Comparison of ENCODE assay signal across 8 cellular contexts in the genomic region with DNA sequence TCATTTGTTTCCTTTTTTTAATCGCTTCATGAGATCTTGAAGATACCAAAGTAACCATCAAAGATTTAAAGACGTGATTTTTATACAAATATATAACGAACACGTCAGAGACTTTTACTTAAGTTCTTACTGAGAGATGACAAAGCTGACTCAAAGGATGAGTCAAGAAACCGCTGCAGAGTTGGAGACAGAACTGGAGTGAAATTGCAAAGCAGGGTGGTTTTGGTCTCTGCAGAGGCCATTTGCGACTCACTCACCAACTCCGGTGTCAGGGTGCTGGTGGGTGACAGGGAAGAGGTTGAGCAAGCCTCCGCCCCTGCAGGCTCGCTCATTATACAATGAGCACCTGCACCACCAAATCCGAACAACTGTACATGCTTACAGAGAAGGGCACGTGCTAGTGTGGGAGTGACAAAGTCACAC.
A peak's percentile ranks its signal among the peaks of the same experiment; 100 is the strongest.
DNase-seq lines count a peak whose midpoint lies in the region; ATAC-seq lines count a peak whose summit lies in the region.
"Had no signal": no experiment of that assay in that cellular context is flagged by ENCODE, and none has a peak within 500 bp of the region (broad histone marks: within the 10 kb centered on the region; RNA-seq: fewer than 3 reads in every experiment).

No MANE protein-coding gene starts in this region.

- peaks cover 10% of the 10 kb centered on the region for H3K4me1 Mint-ChIP-seq in T-helper 2 cell treated with Interferon-gamma antibody and Interleukin-4, amounts not matched to agents 5 μg/mL and 100 μg/mL, for 36 hours (ENCODE audit: low read depth)

- H3K27me3 Mint-ChIP-seq in T-helper 2 cell treated with Interferon-gamma antibody and Interleukin-4, amounts not matched to agents 5 μg/mL and 100 μg/mL, for 36 hours (ENCODE audit: low read depth) = no peaks in the 10 kb centered on the region

- H3K4me1 ChIP-seq in effector memory CD4-positive, alpha-beta T cell (ENCODE audit: control insufficient read depth, insufficient read depth, low read length, poor library complexity, severe bottlenecking) = peaks cover 13% of the 10 kb centered on the region

- H3K36me3 ChIP-seq in effector memory CD4-positive, alpha-beta T cell (ENCODE audit: control insufficient read depth, insufficient read depth, low read length) = peaks cover 15% of the 10 kb centered on the region

- H3K27me3 ChIP-seq in effector memory CD4-positive, alpha-beta T cell (replicated peaks; ENCODE audit: control insufficient read depth, insufficient read depth, low read length, poor library complexity, severe bottlenecking) = no peaks in the 10 kb centered on the region

- peak; percentile 54 for ATAC-seq in HG02852 (IDR thresholded peaks at IDR 0.05; ENCODE audit: unreplicated experiment)

- H3K4me3 ChIP-seq in effector memory CD4-positive, alpha-beta T cell (ENCODE audit: insufficient read depth, low read depth, low read length, poor library complexity, severe bottlenecking) = peak overlapping the region; percentile 20

- peak overlapping the region; percentile 48 for H3K27ac ChIP-seq in effector memory CD4-positive, alpha-beta T cell (ENCODE audit: insufficient read depth, low read length, poor library complexity, severe bottlenecking)
- H3K27ac ChIP-seq: KMS-11 had no signal

- H3K9me3 Mint-ChIP-seq in T-helper 2 cell treated with Interferon-gamma antibody and Interleukin-4, amounts not matched to agents 5 μg/mL and 100 μg/mL, for 36 hours = no peaks in the 10 kb centered on the region

- H3K9me3 ChIP-seq in effector memory CD4-positive, alpha-beta T cell (ENCODE audit: control insufficient read depth, low read length) = no peaks in the 10 kb centered on the region

- H3K4me3 Mint-ChIP-seq in T-helper 2 cell treated with Interferon-gamma antibody and Interleukin-4, amounts not matched to agents 5 μg/mL and 100 μg/mL, for 36 hours = no peak overlapping the region

- DNase-seq in T-helper 2 cell treated with Interferon-gamma antibody and Interleukin-4, amounts not matched to agents 5 μg/mL and 100 μg/mL, for 36 hours (ENCODE audit: low spot score) = peak; percentile 77
- DNase-seq in effector memory CD4-positive, alpha-beta T cell = peak in 2 of 3 donors; percentile 34 to 44
- peak; percentile 34 to 41 for DNase-seq in stimulated activated CD4-positive, alpha-beta T cell treated with anti-CD3 and anti-CD28 coated beads, Interleukin-4, amount 100 ng/mL, for 4 hours
- DNase-seq in NCI-H1105 treated with DMSO at 0.1 percent for 48 hours (lab: John Stamatoyannopoulos, UW) (no peak), NCI-H2081 treated with DMSO at 0.1 percent for 48 hours (lab: John Stamatoyannopoulos, UW) (no peak), SW480 (ENCODE audit: low spot score) (no peak)

- peak overlapping the region; percentile 62 for H3K27ac Mint-ChIP-seq in T-helper 2 cell treated with Interferon-gamma antibody and Interleukin-4, amounts not matched to agents 5 μg/mL and 100 μg/mL, for 36 hours

- peaks cover 13% of the 10 kb centered on the region for H3K36me3 Mint-ChIP-seq in T-helper 2 cell treated with Interferon-gamma antibody and Interleukin-4, amounts not matched to agents 5 μg/mL and 100 μg/mL, for 36 hours (ENCODE audit: low read depth)

Comparison
In these comparisons a context has a peak if more than half of its experiments do, and no peak if none do; other contexts are left out.
1. DNase-seq: peak in T-helper 2 cell treated with Interferon-gamma antibody and Interleukin-4, amounts not matched to agents 5 μg/mL and 100 μg/mL, for 36 hours (single experiment), effector memory CD4-positive, alpha-beta T cell (2 of 3) and stimulated activated CD4-positive, alpha-beta T cell treated with anti-CD3 and anti-CD28 coated beads, Interleukin-4, amount 100 ng/mL, for 4 hours (2 of 2); none in NCI-H1105 treated with DMSO at 0.1 percent for 48 hours (single experiment), NCI-H2081 treated with DMSO at 0.1 percent for 48 hours (single experiment) and SW480 (single experiment).